31 cellular contexts compared by ENCODE assay signal in the genomic region with DNA sequence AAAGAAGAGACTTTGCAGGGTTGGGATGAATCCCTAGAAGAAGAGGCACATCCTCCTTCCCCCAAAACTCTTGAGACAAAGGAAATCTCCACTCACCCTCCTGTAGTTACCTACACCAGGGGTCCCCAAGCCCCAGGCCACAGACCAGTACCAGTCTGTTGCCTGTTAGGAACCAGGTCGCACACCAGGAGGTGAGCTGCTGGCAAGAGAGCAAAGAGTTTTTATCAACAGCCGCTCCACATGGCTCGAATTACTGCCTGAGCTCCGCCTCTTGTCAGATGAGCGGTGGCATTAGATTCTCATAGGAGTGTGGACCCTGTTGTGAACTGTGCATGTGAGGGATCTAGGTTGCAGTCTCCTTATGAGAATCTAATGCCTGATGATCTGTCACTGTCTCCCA.
"Had no signal": no experiment of that assay in that cellular context is flagged by ENCODE, and none has a peak within 500 bp of the region (broad histone marks: within the 10 kb centered on the region; RNA-seq: fewer than 3 reads in every experiment).

No MANE protein-coding gene starts in this region.

- H3K27me3 ChIP-seq: ovary, testis, transverse colon had no signal

- ATAC-seq: activated naive CD8-positive, alpha-beta T cell treated with anti-CD3 and anti-CD28 coated beads, Interleukin-2, amount 50 U/mL, for 24 hours; effector memory CD8-positive, alpha-beta T cell; left colon; naive thymus-derived CD4-positive, alpha-beta T cell; sciatic nerve; stimulated activated naive CD8-positive, alpha-beta T cell treated with anti-CD3 and anti-CD28 coated beads, Interleukin-15, Interleukin-2, amounts not matched to agents 100 U/mL and 50 U/mL, for 24 hours; WTC11 had no signal

- H3K4me1 ChIP-seq: prostate gland, testis, transverse colon had no signal

- H3K27ac ChIP-seq: ovary, prostate gland, skin epidermis, testis, transverse colon had no signal

- DNase-seq: activated CD4-positive, alpha-beta memory T cell treated with anti-CD3 and anti-CD28 coated beads, Interleukin-2, amount 10 ng/mL, durations not matched to agents 7 days and 5 days; activated CD4-positive, alpha-beta T cell treated with anti-CD3 and anti-CD28 coated beads for 1 hour; activated CD4-positive, alpha-beta T cell treated with anti-CD3 and anti-CD28 coated beads, Interleukin-2, amount 10 ng/mL, durations not matched to agents 7 days and 5 days; activated CD8-positive, alpha-beta memory T cell treated with anti-CD3 and anti-CD28 coated beads, Interleukin-2, amount 50 U/mL, for 48 hours; activated naive CD8-positive, alpha-beta T cell treated with anti-CD3 and anti-CD28 coated beads, Interleukin-2, amount 50 U/mL, for 24 hours; activated T-cell treated with anti-CD3 and anti-CD28 coated beads, Interleukin-2, amount 50 U/mL, for 24 hours; amygdala; caudate nucleus; cortex of kidney; effector memory CD8-positive, alpha-beta T cell; erythroblast; head of caudate nucleus; hippocampal formation; immature natural killer cell; kidney; left colon; mammary epithelial cell; midbrain; naive thymus-derived CD4-positive, alpha-beta T cell; ovary; retina; stimulated activated CD4-positive, alpha-beta T cell treated with anti-CD3 and anti-CD28 coated beads, Interleukin-12 subunit alpha, Interleukin-12 subunit beta, amount 100 ng/mL, for 4 hours; stimulated activated CD4-positive, alpha-beta T cell treated with anti-CD3 and anti-CD28 coated beads, Interleukin-4, amount 100 ng/mL, for 1 hour; stimulated activated naive CD8-positive, alpha-beta T cell treated with anti-CD3 and anti-CD28 coated beads, Interleukin-15, Interleukin-2, amounts not matched to agents 100 U/mL and 50 U/mL, for 24 hours; T1000; testis; transverse colon had no signal
